Comparison of ENCODE assay signal across 1 cellular context in genomic region chr5:85452322-85453025, GRCh38.
TF ChIP-seq lines count a peak whose summit lies in the region.

No MANE protein-coding gene starts in this region.

TF ChIP-seq in K562, 482 proteins besides CTCF, POLR2A, EP300 and RAD21 (continued from another document):
- TF ChIP-seq ZBTB33 (CRISPR knock-in tag; IDR thresholded peaks at IDR 0.05) (no peak), CBFB (CRISPR knock-in tag; IDR thresholded peaks at IDR 0.05) (no peak), MEF2D (tag; conservative IDR thresholded peaks at IDR 0.05; ENCODE audit: low read depth) (peak; percentile 86), NFE2L1 (tag; IDR thresholded peaks at IDR 0.05; ENCODE audit: borderline replicate concordance, low read depth) (peak; percentile 89), MYNN (IDR thresholded peaks at IDR 0.05) (no peak), MYNN (CRISPR knock-in tag; IDR thresholded peaks at IDR 0.05) (no peak), ZNF316 (IDR thresholded peaks at IDR 0.05) (peak; percentile 99), COPS2 (conservative IDR thresholded peaks at IDR 0.05) (no peak), SMAD3 (CRISPR knock-in tag; conservative IDR thresholded peaks at IDR 0.05) (no peak), ZNF695 (CRISPR knock-in tag; IDR thresholded peaks at IDR 0.05) (no peak), NR0B1 (IDR thresholded peaks at IDR 0.05; ENCODE audit: partially characterized antibody) (no peak), BHLHE40 (IDR thresholded peaks at IDR 0.05; ENCODE audit: low read length) (no peak), HMBOX1 (IDR thresholded peaks at IDR 0.05) (no peak), BRD4 (IDR thresholded peaks at IDR 0.05) (no peak), KLF16 (IDR thresholded peaks at IDR 0.05) (no peak), ZMIZ1 (IDR thresholded peaks at IDR 0.05; ENCODE audit: low read depth in 2 of 2, low read length in 2 of 2) (no peak), ZNF41 (CRISPR knock-in tag; conservative IDR thresholded peaks at IDR 0.05) (no peak), BACH1 (tag; IDR thresholded peaks at IDR 0.05) (peak; percentile 85), HDAC1 (IDR thresholded peaks at IDR 0.05) (0 out of 4 replicates have a peak, but pooled peaks of 1 of the 2 experiments have one; percentile 7), ARID1B (IDR thresholded peaks at IDR 0.05) (peak; percentile 60), THRA (IDR thresholded peaks at IDR 0.05) (no peak), NFYB (IDR thresholded peaks at IDR 0.05; ENCODE audit: extremely low read depth, insufficient read length) (no peak), SREBF1 (IDR thresholded peaks at IDR 0.05; ENCODE audit: borderline replicate concordance, low read depth, low read length) (no peak), L3MBTL2 (IDR thresholded peaks at IDR 0.05) (no peak), NFXL1 (CRISPR knock-in tag; IDR thresholded peaks at IDR 0.05) (no peak)
